14 cellular contexts compared by ENCODE assay signal in genomic region chr2:241598061-241598460, GRCh38. TPM values are rescaled to one million over a fixed set of nuclear protein-coding genes. Genes with fewer than 3 reads are reported as not detected.
"Had no signal": no experiment of that assay in that cellular context is flagged by ENCODE, and none has a peak within 500 bp of the region (broad histone marks: within the 10 kb centered on the region; RNA-seq: fewer than 3 reads in every experiment).

No MANE protein-coding gene starts in this region.

- FAIRE-seq: pancreas had no signal

- DNase-seq: activated CD4-positive, alpha-beta T cell treated with anti-CD3 and anti-CD28 coated beads for 48 hours; activated CD4-positive, CD25-positive, alpha-beta regulatory T cell; activated naive CD4-positive, alpha-beta T cell; activated T-cell treated with anti-CD3 and anti-CD28 coated beads, Interleukin-2, amount 50 U/mL, for 1 hour; brain microvascular endothelial cell; central memory CD4-positive, alpha-beta T cell; colonic mucosa; heart right ventricle; naive thymus-derived CD8-positive, alpha-beta T cell; stimulated activated naive CD4-positive, alpha-beta T cell; T-helper 9 cell had no signal

- ATAC-seq: activated T-helper 17 cell treated with anti-CD3 and anti-CD28 coated beads, Interleukin-2, amount 50 U/mL, for 72 hours; gastroesophageal sphincter; heart right ventricle; naive thymus-derived CD8-positive, alpha-beta T cell had no signal

RNA-seq across cellular contexts. Expression of gene BOK, which starts 39.5 kb away (rescaled TPM):
- total RNA-seq: naive thymus-derived CD8-positive, alpha-beta T cell had no signal
